Comparison of ENCODE assay signal across 16 cellular contexts in the genomic region with DNA sequence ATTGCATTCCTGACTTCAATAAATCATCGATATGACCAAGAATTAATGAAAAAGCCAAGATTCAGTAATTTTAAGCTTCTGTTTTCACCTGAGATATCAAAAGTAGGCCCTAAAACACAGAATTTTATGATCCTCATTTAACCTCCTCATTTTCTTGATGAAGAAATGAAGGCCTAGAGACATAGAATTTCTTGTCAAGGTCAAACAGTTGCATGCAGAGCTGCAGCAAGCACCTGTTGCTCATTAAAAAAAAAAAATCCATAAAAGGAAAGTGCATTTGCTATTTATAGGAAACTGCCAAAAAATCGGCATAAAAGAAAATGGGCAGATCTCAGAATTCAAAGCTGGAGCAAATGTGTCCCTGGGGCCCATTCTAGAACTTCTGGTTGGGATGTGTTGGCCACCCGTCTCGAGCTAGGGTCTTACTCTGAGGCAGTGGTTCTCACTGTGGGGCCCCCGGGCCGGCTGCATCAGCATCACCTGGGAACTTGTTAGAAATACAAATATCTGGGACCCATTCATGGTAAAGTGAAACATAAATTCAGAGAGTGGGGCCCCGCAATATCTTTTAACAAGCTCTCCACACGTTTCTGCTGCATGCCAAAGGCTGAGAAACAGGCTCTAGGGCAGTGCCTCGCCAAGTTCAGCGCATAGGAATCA.
DNase-seq lines count a peak whose midpoint lies in the region; TF ChIP-seq lines count a peak whose summit lies in the region.
"Had no signal": no experiment of that assay in that cellular context is flagged by ENCODE, and none has a peak within 500 bp of the region (broad histone marks: within the 10 kb centered on the region; RNA-seq: fewer than 3 reads in every experiment).

No MANE protein-coding gene starts in this region.

- H3K4ac ChIP-seq in mesendoderm (ENCODE audit: low read depth, low read length), result no peak overlapping the region

- no peak overlapping the region for H3K27ac ChIP-seq in BLaER1
- no peak overlapping the region for H3K27ac ChIP-seq in BLaER1 treated with 17β-estradiol and CSF1 and Interleukin-3, amounts not matched to agents 10 nM and 100 nM
- no peak overlapping the region for H3K27ac ChIP-seq in HEK293 (ENCODE audit: extremely low read depth, low read depth, low read length)
- H3K27ac ChIP-seq in mesendoderm (ENCODE audit: low read depth, low read length), result no peak overlapping the region
- H3K27ac ChIP-seq in OCI-LY7 (ENCODE audit: low read depth, low read length, poor library complexity, severe bottlenecking), result no peak overlapping the region
- H3K27ac ChIP-seq in ascending aorta, result no peak overlapping the region
- no peak overlapping the region for H3K27ac ChIP-seq in stomach
- H3K27ac ChIP-seq: A549, C4-2B had no signal

- H3K4me3 ChIP-seq in BLaER1 (no peak overlapping the region), HEK293 (ENCODE audit: low read depth, low read length) (no peak overlapping the region), mesendoderm (ENCODE audit: low read length) (no peak overlapping the region), OCI-LY7 (ENCODE audit: low read depth, low read length, poor library complexity, severe bottlenecking) (no peak overlapping the region), ascending aorta (no peak overlapping the region), stomach (no peak overlapping the region)
- no peak overlapping the region for H3K4me3 ChIP-seq in BLaER1 treated with 17β-estradiol and CSF1 and Interleukin-3, amounts not matched to agents 10 nM and 100 nM
- H3K4me3 ChIP-seq: A549 had no signal

- H2AFZ ChIP-seq in OCI-LY7 (ENCODE audit: low read length), result no peak overlapping the region

- H2BK120ac ChIP-seq in mesendoderm (ENCODE audit: low read depth, low read length), result peak overlapping the region; percentile 24

- H2AK5ac ChIP-seq in mesendoderm (ENCODE audit: low read length), result peak overlapping the region; percentile 15

- DNase-seq in mesendoderm (no peak), OCI-LY7 (ENCODE audit: low spot score) (no peak), ascending aorta (ENCODE audit: low spot score in 2 of 2) (no peak), stomach (no peak)
- DNase-seq: AML-193; Caco-2; Calu3; CD4-positive, alpha-beta T cell; CD8-positive, alpha-beta T cell; DMS79 treated with DMSO at 0.1 percent for 48 hours; GF-D8 had no signal

- no peak overlapping the region for H2BK15ac ChIP-seq in mesendoderm (replicated peaks; ENCODE audit: low read depth)

- no peak overlapping the region for H3K23ac ChIP-seq in mesendoderm (ENCODE audit: low read length)

- intact Hi-C loops in OCI-LY7 (cut with micrococcal nuclease; ENCODE audit: unreplicated experiment) (no loop called here), ascending aorta (cut with DNase I) (no loop called here), stomach (cut with DNase I; ENCODE audit: low total_unique reads) (no loop called here)

- no peak for TF ChIP-seq POLR2A in stomach (IDR thresholded peaks at IDR 0.05)

- CTCF ChIA-PET in HEK293 (lab: Yijun Ruan, JAX), result no interaction called here
- CTCF ChIA-PET in OCI-LY7 (lab: Charles Lee; ENCODE audit: unreplicated experiment), result no interaction called here

- H2BK5ac ChIP-seq in mesendoderm (ENCODE audit: low read length), result no peak overlapping the region

- H4K20me1 ChIP-seq in BLaER1 (no peaks in the 10 kb centered on the region), OCI-LY7 (ENCODE audit: insufficient read depth, low read length) (no peaks in the 10 kb centered on the region)
- H4K20me1 ChIP-seq in BLaER1 treated with 17β-estradiol and CSF1 and Interleukin-3, amounts not matched to agents 10 nM and 100 nM, result no peaks in the 10 kb centered on the region

- H3K4me2 ChIP-seq in BLaER1 (peak overlapping the region; percentile 70), mesendoderm (ENCODE audit: low read length) (no peak overlapping the region), OCI-LY7 (ENCODE audit: low read length) (no peak overlapping the region)
- H3K4me2 ChIP-seq in BLaER1 treated with 17β-estradiol and CSF1 and Interleukin-3, amounts not matched to agents 10 nM and 100 nM, result peak overlapping the region in 7 of 11 experiments; percentile 45 to 62 (median 55); a peak in 14 of 22 replicates
- H3K4me2 ChIP-seq: A549 had no signal

- no peak overlapping the region for H3K56ac ChIP-seq in mesendoderm (ENCODE audit: low read length)

- WGBS in mesendoderm (ENCODE audit: extremely low coverage, insufficient coverage, low lambda C conversion rate), result no CpG with 5 or more reads among the region's 10 CpGs
- WGBS in stomach, 5 donors, result 85 to 95% (median 92%) methylated on average over 10 of the region's 10 CpGs

- TF ChIP-seq EP300 in stomach (IDR thresholded peaks at IDR 0.05), result no peak

- peaks cover 55% of the 10 kb centered on the region for H3K4me1 ChIP-seq in BLaER1
- H3K4me1 ChIP-seq in BLaER1 treated with 17β-estradiol and CSF1 and Interleukin-3, amounts not matched to agents 10 nM and 100 nM, result peaks cover 15 to 55% (median 45%) of the 10 kb centered on the region in 10 experiments; a peak in 17 of 20 replicates
- no peaks in the 10 kb centered on the region for H3K4me1 ChIP-seq in HEK293 (ENCODE audit: control insufficient read depth, insufficient read depth, low read length)
- peaks cover 6% of the 10 kb centered on the region for H3K4me1 ChIP-seq in mesendoderm (ENCODE audit: control insufficient read depth, low read depth, low read length)
- no peaks in the 10 kb centered on the region for H3K4me1 ChIP-seq in OCI-LY7 (ENCODE audit: insufficient read depth, low read length, poor library complexity, severe bottlenecking)
- no peaks in the 10 kb centered on the region for H3K4me1 ChIP-seq in ascending aorta
- peaks cover 0 to 15% (median 6%) of the 10 kb centered on the region in 4 donors for H3K4me1 ChIP-seq in stomach
- H3K4me1 ChIP-seq: A549 had no signal

- no peaks in the 10 kb centered on the region for H3K9me2 ChIP-seq in OCI-LY7 (ENCODE audit: insufficient read depth, low read length)

- H3K9me3 ChIP-seq in BLaER1, result 0 out of 2 replicates have a peak, but pooled peaks cover under 1% of the 10 kb centered on the region
- H3K9me3 ChIP-seq in BLaER1 treated with 17β-estradiol and CSF1 and Interleukin-3, amounts not matched to agents 10 nM and 100 nM (replicated peaks in 1 of 11), result peaks cover 0 to 2% (median 0%) of the 10 kb centered on the region in 11 experiments; a peak in 1 of 22 replicates
- no peaks in the 10 kb centered on the region for H3K9me3 ChIP-seq in HEK293 (ENCODE audit: control insufficient read depth, insufficient read depth, low read depth, low read length)
- no peaks in the 10 kb centered on the region for H3K9me3 ChIP-seq in OCI-LY7 (ENCODE audit: low read length)
- H3K9me3 ChIP-seq in ascending aorta, result no peaks in the 10 kb centered on the region
- no peaks in the 10 kb centered on the region for H3K9me3 ChIP-seq in stomach
- H3K9me3 ChIP-seq: A549, Caco-2 had no signal

- H3K18ac ChIP-seq in mesendoderm (ENCODE audit: low read length), result peak overlapping the region; percentile 32

- H3K9ac ChIP-seq in BLaER1 (no peak overlapping the region), mesendoderm (ENCODE audit: low read length) (no peak overlapping the region)
- no peak overlapping the region for H3K9ac ChIP-seq in BLaER1 treated with 17β-estradiol and CSF1 and Interleukin-3, amounts not matched to agents 10 nM and 100 nM

- POLR2A ChIA-PET in HEK293 (lab: Yijun Ruan, JAX) (no interaction called here), OCI-LY7 (lab: Charles Lee) (interaction anchor here (0.7 kb wide), 1 partner anchor 37 kb away, joined by 4 read pairs; no protein-coding TSS in a partner anchor)

- H3K79me1 ChIP-seq in mesendoderm (ENCODE audit: low read length), result no peaks in the 10 kb centered on the region

- no peak overlapping the region for H4K5ac ChIP-seq in mesendoderm (ENCODE audit: low read length)

- H3K36me3 ChIP-seq in BLaER1 (no peaks in the 10 kb centered on the region), HEK293 (ENCODE audit: control insufficient read depth in 2 of 2, insufficient read depth in 1 of 2, low read length in 2 of 2) (no peaks in the 10 kb centered on the region), mesendoderm (ENCODE audit: control insufficient read depth, insufficient read depth, low read length) (no peaks in the 10 kb centered on the region), OCI-LY7 (ENCODE audit: insufficient read depth, low read length) (no peaks in the 10 kb centered on the region), ascending aorta (no peaks in the 10 kb centered on the region), stomach (no peaks in the 10 kb centered on the region)
- no peaks in the 10 kb centered on the region for H3K36me3 ChIP-seq in BLaER1 treated with 17β-estradiol and CSF1 and Interleukin-3, amounts not matched to agents 10 nM and 100 nM

- H3K79me2 ChIP-seq in mesendoderm (ENCODE audit: control insufficient read depth, insufficient read depth, low read length) (no peaks in the 10 kb centered on the region), OCI-LY7 (ENCODE audit: insufficient read depth, low read depth, low read length) (no peaks in the 10 kb centered on the region)

- TF ChIP-seq CTCF in HEK293 (tag by site-specific recombination; IDR thresholded peaks at IDR 0.05), result no peak
- TF ChIP-seq CTCF in OCI-LY7 (conservative IDR thresholded peaks at IDR 0.05; ENCODE audit: low read length), result no peak
- no peak for TF ChIP-seq CTCF in ascending aorta (IDR thresholded peaks at IDR 0.05)
- no peak for TF ChIP-seq CTCF in stomach (IDR thresholded peaks at IDR 0.05)

- H4K8ac ChIP-seq in mesendoderm (ENCODE audit: low read depth, low read length), result no peak overlapping the region

- no peaks in the 10 kb centered on the region for H3K27me3 ChIP-seq in BLaER1
- H3K27me3 ChIP-seq in BLaER1 treated with 17β-estradiol and CSF1 and Interleukin-3, amounts not matched to agents 10 nM and 100 nM, result no peaks in the 10 kb centered on the region
- no peaks in the 10 kb centered on the region for H3K27me3 ChIP-seq in mesendoderm (ENCODE audit: insufficient read depth, low read length, poor library complexity)
- H3K27me3 ChIP-seq in ascending aorta, result no peaks in the 10 kb centered on the region
- H3K27me3 ChIP-seq in stomach, result no peaks in the 10 kb centered on the region

- no TSS peak for BruUV-seq in OCI-LY7 (replicated peaks; lab: Mats Ljungman, UMichigan)

TF ChIP-seq in HEK293, 187 proteins besides CTCF, POLR2A, EP300 and RAD21 (continues in another document):
- TF ChIP-seq ZNF660 (tag by site-specific recombination; IDR thresholded peaks at IDR 0.05) (no peak), ZNF707 (tag by site-specific recombination; IDR thresholded peaks at IDR 0.05) (no peak), ZNF112 (tag by site-specific recombination; IDR thresholded peaks at IDR 0.05) (no peak), SCRT1 (tag by site-specific recombination; IDR thresholded peaks at IDR 0.05; ENCODE audit: borderline replicate concordance) (0 out of 2 replicates have a peak, but pooled peaks have one; percentile 52), YY1 (tag by site-specific recombination; IDR thresholded peaks at IDR 0.05) (no peak), SP7 (tag by site-specific recombination; IDR thresholded peaks at IDR 0.05) (no peak), SCRT2 (tag by site-specific recombination; IDR thresholded peaks at IDR 0.05) (peak; percentile 71), ZNF366 (tag by site-specific recombination; conservative IDR thresholded peaks at IDR 0.05) (no peak), GLI2 (tag by site-specific recombination; IDR thresholded peaks at IDR 0.05; ENCODE audit: borderline replicate concordance, low read depth) (no peak)

Comparison
In these comparisons a context has a peak if more than half of its experiments do, and no peak if none do; other contexts are left out.
1. H3K4me2 ChIP-seq: peak in BLaER1 (single experiment) and BLaER1 treated with 17β-estradiol and CSF1 and Interleukin-3, amounts not matched to agents 10 nM and 100 nM (7 of 11); none in mesendoderm (single experiment) and OCI-LY7 (single experiment).